In genomic region chr3:136070953-136071949, GRCh38 we compare ENCODE assay signal across 8 cellular contexts.
DNase-seq lines count a peak whose midpoint lies in the region; ATAC-seq and TF ChIP-seq lines count a peak whose summit lies in the region.

No MANE protein-coding gene starts in this region.

- peaks cover 45% of the 10 kb centered on the region for H3K4me1 ChIP-seq in left ventricle myocardium inferior
- peaks cover 0 to 3% of the 10 kb centered on the region in 2 donors for H3K4me1 ChIP-seq in neuronal stem cell (ENCODE audit: control insufficient read depth in 2 of 2, insufficient read depth in 1 of 2, low read depth in 1 of 2, low read length in 2 of 2)

- H3K4me3 ChIP-seq in left ventricle myocardium inferior: no peak overlapping the region
- no peak overlapping the region for H3K4me3 ChIP-seq in neuronal stem cell (ENCODE audit: low read length in 2 of 2)

- peaks cover 8% of the 10 kb centered on the region for H3K4me1 Mint-ChIP-seq in activated CD8-positive, alpha-beta memory T cell treated with anti-CD3 and anti-CD28 coated beads, Interleukin-2, amount 10 ng/mL, durations not matched to agents 7 days and 5 days
- H3K4me1 Mint-ChIP-seq in type B pancreatic cell (ENCODE audit: unreplicated experiment): peaks cover 9% of the 10 kb centered on the region

- H3K4ac ChIP-seq in neuronal stem cell (ENCODE audit: low read length): no peak overlapping the region

- H2BK12ac ChIP-seq in neuronal stem cell (ENCODE audit: low read length): no peak overlapping the region

- no peak overlapping the region for H3K23ac ChIP-seq in neuronal stem cell (ENCODE audit: low read depth, low read length, poor library complexity)

- intact Hi-C loops in left ventricle myocardium inferior (cut with micrococcal nuclease): loop anchor here (10.0 kb wide), 1 partner anchor 684 kb away; the partner anchor contains the start of gene STAG1

- H3K36me3 ChIP-seq in left ventricle myocardium inferior (peaks cover 8% of the 10 kb centered on the region), neuronal stem cell (replicated peaks in 1 of 2; ENCODE audit: control insufficient read depth in 2 of 2, insufficient read depth in 2 of 2, low read length in 2 of 2) (peaks cover 4 to 7% of the 10 kb centered on the region in 2 donors)

- no peak for DNase-seq in activated CD8-positive, alpha-beta memory T cell treated with anti-CD3 and anti-CD28 coated beads, Interleukin-2, amount 10 ng/mL, durations not matched to agents 7 days and 5 days
- no peak for DNase-seq in activated CD8-positive, alpha-beta memory T cell treated with anti-CD3 and anti-CD28 coated beads, Interleukin-2, amount 50 U/mL, for 48 hours
- DNase-seq in SW480 (ENCODE audit: low spot score): peak; percentile 39
- DNase-seq in left ventricle myocardium inferior: peak; percentile 22
- no peak for DNase-seq in type B pancreatic cell (ENCODE audit: extremely low spot score, unreplicated experiment)
- no peak for DNase-seq in neuronal stem cell (ENCODE audit: low spot score)

- no peaks in the 10 kb centered on the region for H3K9me3 ChIP-seq in left ventricle myocardium inferior (replicated peaks)
- peaks cover 0 to 2% of the 10 kb centered on the region in 2 donors for H3K9me3 ChIP-seq in neuronal stem cell (replicated peaks in 1 of 2; ENCODE audit: control insufficient read depth in 2 of 2, insufficient read depth in 1 of 2, low read depth in 1 of 2, low read length in 2 of 2)

- peak; percentile 16 for ATAC-seq in activated CD8-positive, alpha-beta memory T cell treated with anti-CD3 and anti-CD28 coated beads, Interleukin-2, amount 10 ng/mL, durations not matched to agents 7 days and 5 days
- ATAC-seq in HG03280 (IDR thresholded peaks at IDR 0.05; ENCODE audit: unreplicated experiment): no peak
- no peak for ATAC-seq in GM18502 (IDR thresholded peaks at IDR 0.05; ENCODE audit: poor library complexity, unreplicated experiment)

- no peak overlapping the region for H2BK15ac ChIP-seq in neuronal stem cell (ENCODE audit: low read length)

- no peak overlapping the region for H2AK5ac ChIP-seq in neuronal stem cell (ENCODE audit: low read depth, low read length)

- TF ChIP-seq CTCF in left ventricle myocardium inferior (IDR thresholded peaks at IDR 0.05; ENCODE audit: borderline replicate concordance) (no peak), type B pancreatic cell (conservative IDR thresholded peaks at IDR 0.05) (peak; percentile 15)

- no CpG with 5 or more reads among the region's 9 CpGs for WGBS in neuronal stem cell (ENCODE audit: extremely low coverage in 2 of 2, insufficient read length in 2 of 2, insufficient replicate concordance in 1 of 2), 2 donors

- H3K14ac ChIP-seq in neuronal stem cell (ENCODE audit: low read length): no peak overlapping the region

- no peak overlapping the region for H2AFZ ChIP-seq in neuronal stem cell (ENCODE audit: low read length)

- no peaks in the 10 kb centered on the region for H3K36me3 Mint-ChIP-seq in activated CD8-positive, alpha-beta memory T cell treated with anti-CD3 and anti-CD28 coated beads, Interleukin-2, amount 10 ng/mL, durations not matched to agents 7 days and 5 days
- peaks cover 12% of the 10 kb centered on the region for H3K36me3 Mint-ChIP-seq in type B pancreatic cell

- H2BK5ac ChIP-seq in neuronal stem cell (ENCODE audit: low read length): no peak overlapping the region

- H3K27me3 Mint-ChIP-seq in activated CD8-positive, alpha-beta memory T cell treated with anti-CD3 and anti-CD28 coated beads, Interleukin-2, amount 10 ng/mL, durations not matched to agents 7 days and 5 days: peaks cover 7% of the 10 kb centered on the region
- H3K27me3 Mint-ChIP-seq in type B pancreatic cell: no peaks in the 10 kb centered on the region

- H3K9me3 Mint-ChIP-seq in activated CD8-positive, alpha-beta memory T cell treated with anti-CD3 and anti-CD28 coated beads, Interleukin-2, amount 10 ng/mL, durations not matched to agents 7 days and 5 days (ENCODE audit: low read depth): no peaks in the 10 kb centered on the region
- no peaks in the 10 kb centered on the region for H3K9me3 Mint-ChIP-seq in type B pancreatic cell

- no peaks in the 10 kb centered on the region for H3K27me3 ChIP-seq in left ventricle myocardium inferior (ENCODE audit: low read depth)
- no peaks in the 10 kb centered on the region for H3K27me3 ChIP-seq in neuronal stem cell (ENCODE audit: control insufficient read depth in 3 of 3, insufficient read depth in 3 of 3, low read depth in 1 of 3, low read length in 3 of 3)

- no peaks in the 10 kb centered on the region for H3K79me1 ChIP-seq in neuronal stem cell (ENCODE audit: low read depth, low read length)

- no peak overlapping the region for H4K91ac ChIP-seq in neuronal stem cell (ENCODE audit: low read depth, low read length, poor library complexity)

- H3K18ac ChIP-seq in neuronal stem cell (ENCODE audit: low read length): no peak overlapping the region

- no peak overlapping the region for H2BK120ac ChIP-seq in neuronal stem cell (ENCODE audit: low read depth, low read length)

- no peak overlapping the region for H3K9ac ChIP-seq in neuronal stem cell (ENCODE audit: low read depth, low read length, poor library complexity)

- no peak overlapping the region for H3K4me3 Mint-ChIP-seq in activated CD8-positive, alpha-beta memory T cell treated with anti-CD3 and anti-CD28 coated beads, Interleukin-2, amount 10 ng/mL, durations not matched to agents 7 days and 5 days
- H3K4me3 Mint-ChIP-seq in type B pancreatic cell: no peak overlapping the region

- CTCF ChIA-PET in activated CD8-positive, alpha-beta memory T cell treated with anti-CD3 and anti-CD28 coated beads, Interleukin-2, amount 10 ng/mL, durations not matched to agents 7 days and 5 days (lab: Charles Lee): interaction anchor here (0.9 to 3.2 kb wide), 7 partner anchors 123 to 961 kb away, joined by 3 to 17 read pairs (median 5); partner anchors contain the start of gene STAG1

- H3K27ac Mint-ChIP-seq in activated CD8-positive, alpha-beta memory T cell treated with anti-CD3 and anti-CD28 coated beads, Interleukin-2, amount 10 ng/mL, durations not matched to agents 7 days and 5 days: no peak overlapping the region
- H3K27ac Mint-ChIP-seq in type B pancreatic cell: peak overlapping the region; percentile 36

- H3K27ac ChIP-seq in left ventricle myocardium inferior (replicated peaks) (peak overlapping the region; percentile 80), neuronal stem cell (replicated peaks; ENCODE audit: low read length) (no peak overlapping the region)

- no peak overlapping the region for H3K4me2 ChIP-seq in neuronal stem cell (ENCODE audit: insufficient read depth, low read length, poor library complexity, severe bottlenecking)

- no peak overlapping the region for H4K8ac ChIP-seq in neuronal stem cell (ENCODE audit: low read depth, low read length)

Comparison
In these comparisons a context has a peak if more than half of its experiments do, and no peak if none do; other contexts are left out.
1. DNase-seq: peak in SW480 (single experiment) and left ventricle myocardium inferior (single experiment); none in activated CD8-positive, alpha-beta memory T cell treated with anti-CD3 and anti-CD28 coated beads, Interleukin-2, amount 10 ng/mL, durations not matched to agents 7 days and 5 days (single experiment), activated CD8-positive, alpha-beta memory T cell treated with anti-CD3 and anti-CD28 coated beads, Interleukin-2, amount 50 U/mL, for 48 hours (single experiment), type B pancreatic cell (single experiment) and neuronal stem cell (single experiment).